ENCODE assay signal across 2 cellular contexts in the genomic region with DNA sequence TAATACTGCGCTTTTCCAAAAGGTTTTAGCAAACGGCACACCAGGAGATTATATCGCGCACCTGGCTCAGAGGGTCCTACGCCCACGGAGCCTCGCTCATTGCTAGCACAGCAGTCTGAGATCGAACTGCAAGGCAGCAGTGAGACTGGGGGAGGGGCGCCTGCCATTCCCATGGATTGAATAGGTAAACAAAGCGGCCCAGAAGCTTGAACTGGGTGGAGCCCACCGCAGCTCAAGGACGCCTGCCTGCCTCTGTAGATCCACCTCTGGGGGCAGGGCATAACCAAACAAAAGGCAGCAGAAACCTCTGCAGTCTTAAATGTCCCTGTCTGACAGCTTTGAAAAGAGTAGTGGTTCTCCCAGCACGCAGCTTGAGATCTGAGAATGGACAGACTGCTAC. TPM values are rescaled to one million over a fixed set of nuclear protein-coding genes. Genes with fewer than 3 reads are reported as not detected.
"Had no signal": no experiment of that assay in that cellular context is flagged by ENCODE, and none has a peak within 500 bp of the region (broad histone marks: within the 10 kb centered on the region; RNA-seq: fewer than 3 reads in every experiment).

No MANE protein-coding gene starts in this region.

RNA-seq across cellular contexts. Expression of a gene that starts 33.4 kb away (rescaled TPM):
- total RNA-seq: G401 had no signal
- polyA plus RNA-seq: GM12878 had no signal
